In the genomic region with DNA sequence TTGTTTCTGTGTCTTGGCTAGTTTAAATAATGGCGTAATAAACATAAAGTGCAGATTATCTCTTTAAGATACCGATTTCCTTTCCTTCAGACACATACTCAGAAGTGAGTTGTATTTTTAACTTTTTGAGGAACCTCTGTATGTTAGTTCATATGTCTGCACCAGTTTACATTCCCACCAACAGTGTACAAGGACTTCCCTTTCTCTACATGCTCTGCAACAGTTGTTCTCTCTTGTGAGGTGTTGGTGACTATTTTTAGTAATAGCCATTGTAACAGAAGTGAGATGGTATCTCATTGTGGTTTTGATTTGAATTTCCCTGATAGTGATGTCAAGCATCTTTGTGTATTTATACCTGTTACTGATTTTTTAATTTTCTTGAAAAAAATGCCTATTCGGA, we compare ENCODE assay signal across 17 cellular contexts.
A peak's percentile ranks its signal among the peaks of the same experiment; 100 is the strongest.
DNase-seq lines count a peak whose midpoint lies in the region; ATAC-seq and TF ChIP-seq lines count a peak whose summit lies in the region.
"Had no signal": no experiment of that assay in that cellular context is flagged by ENCODE, and none has a peak within 500 bp of the region (broad histone marks: within the 10 kb centered on the region; RNA-seq: fewer than 3 reads in every experiment).

No MANE protein-coding gene starts in this region.

- ATAC-seq in activated naive CD8-positive, alpha-beta T cell treated with anti-CD3 and anti-CD28 coated beads, Interleukin-2, amount 10 ng/mL, durations not matched to agents 7 days and 5 days (ENCODE audit: low read depth): no peak
- no peak for ATAC-seq in WTC11
- ATAC-seq: esophagus mucosa; stimulated activated naive B cell treated with anti-CD40 and anti-IgM and Interleukin-4, amounts not matched to agents 10 μg/mL and 1 μg/mL and 100 μg/mL, for 72 hours had no signal

- H2BK15ac ChIP-seq in mesenchymal stem cell (ENCODE audit: low read depth, poor library complexity, severe bottlenecking): no peak overlapping the region

- in situ Hi-C loops in GM13977 (cut with MboI; ENCODE audit: low pct_unique_long_range_greater_than_20kb, low sequenced_read_pairs, unreplicated experiment): no loop called here

- H3K36me3 ChIP-seq in hepatocyte (replicated peaks; ENCODE audit: insufficient read depth, low read depth) (no peaks in the 10 kb centered on the region), stomach (no peaks in the 10 kb centered on the region), mesenchymal stem cell (ENCODE audit: control insufficient read depth in 1 of 2, insufficient read depth in 2 of 2, low read depth in 1 of 2, low read length in 2 of 2) (no peaks in the 10 kb centered on the region)
- H3K36me3 ChIP-seq: spleen had no signal

- H3K4me2 ChIP-seq in hepatocyte: peak overlapping the region; percentile 81
- no peak overlapping the region for H3K4me2 ChIP-seq in mesenchymal stem cell (ENCODE audit: low read length, poor library complexity, severe bottlenecking)

- no peak overlapping the region for H2AFZ ChIP-seq in hepatocyte
- H2AFZ ChIP-seq in mesenchymal stem cell (ENCODE audit: low read depth, low read length): no peak overlapping the region

- no peak overlapping the region for H3K18ac ChIP-seq in mesenchymal stem cell (ENCODE audit: low read depth in 1 of 2, low read length in 2 of 2)

- H3K27me3 Mint-ChIP-seq in activated naive CD8-positive, alpha-beta T cell treated with anti-CD3 and anti-CD28 coated beads, Interleukin-2, amount 10 ng/mL, durations not matched to agents 7 days and 5 days: peaks cover 33% of the 10 kb centered on the region
- H3K27me3 Mint-ChIP-seq in activated naive CD8-positive, alpha-beta T cell treated with anti-CD3 and anti-CD28 coated beads for 36 hours: peaks cover 62% of the 10 kb centered on the region
- peaks cover 34% of the 10 kb centered on the region for H3K27me3 Mint-ChIP-seq in WTC11 (ENCODE audit: low read depth)
- peaks cover 54% of the 10 kb centered on the region for H3K27me3 Mint-ChIP-seq in type B pancreatic cell

- no peak overlapping the region for H3K23ac ChIP-seq in mesenchymal stem cell (ENCODE audit: low read length in 2 of 2)

- no peak overlapping the region for H3K27ac ChIP-seq in hepatocyte
- H3K27ac ChIP-seq in stomach: no peak overlapping the region
- H3K27ac ChIP-seq in mesenchymal stem cell (ENCODE audit: low read length, poor library complexity, severe bottlenecking): no peak overlapping the region
- H3K27ac ChIP-seq: coronary artery, spleen had no signal

- no peak overlapping the region for H3K9ac ChIP-seq in mesenchymal stem cell (ENCODE audit: low read length)

- H3K4me3 ChIP-seq in hepatocyte: no peak overlapping the region
- peak overlapping the region in 1 of 4 donors; percentile 23 for H3K4me3 ChIP-seq in stomach
- no peak overlapping the region for H3K4me3 ChIP-seq in mesenchymal stem cell (ENCODE audit: insufficient read depth in 1 of 2, low read depth in 1 of 2, low read length in 2 of 2)

- no peaks in the 10 kb centered on the region for H3K79me1 ChIP-seq in mesenchymal stem cell (replicated peaks; ENCODE audit: low read length, poor library complexity, severe bottlenecking)

- peak overlapping the region; percentile 39 for H3K4me3 Mint-ChIP-seq in activated naive CD8-positive, alpha-beta T cell treated with anti-CD3 and anti-CD28 coated beads, Interleukin-2, amount 10 ng/mL, durations not matched to agents 7 days and 5 days
- no peak overlapping the region for H3K4me3 Mint-ChIP-seq in activated naive CD8-positive, alpha-beta T cell treated with anti-CD3 and anti-CD28 coated beads for 36 hours
- H3K4me3 Mint-ChIP-seq in WTC11 (peak overlapping the region; percentile 62), type B pancreatic cell (peak overlapping the region; percentile 75)
- H3K4me3 Mint-ChIP-seq: CD8-positive, alpha-beta memory T cell had no signal

- H4K91ac ChIP-seq in mesenchymal stem cell (ENCODE audit: low read length): no peak overlapping the region

- H2AK5ac ChIP-seq in mesenchymal stem cell (ENCODE audit: low read length, severe bottlenecking): no peak overlapping the region

- no peaks in the 10 kb centered on the region for H4K20me1 ChIP-seq in hepatocyte (ENCODE audit: insufficient read depth, poor library complexity, severe bottlenecking)

- TF ChIP-seq EP300 in stomach (IDR thresholded peaks at IDR 0.05): no peak

- no peaks in the 10 kb centered on the region for H3K79me2 ChIP-seq in hepatocyte

- H3K9me3 ChIP-seq in hepatocyte (ENCODE audit: low read depth): no peaks in the 10 kb centered on the region
- peaks cover 0 to 17% (median 12%) of the 10 kb centered on the region in 4 donors for H3K9me3 ChIP-seq in stomach
- H3K9me3 ChIP-seq in mesenchymal stem cell (ENCODE audit: control insufficient read depth, low read length): no peaks in the 10 kb centered on the region

- no peak overlapping the region for H2BK5ac ChIP-seq in mesenchymal stem cell (ENCODE audit: low read depth, low read length, poor library complexity, severe bottlenecking)

- H3K14ac ChIP-seq in mesenchymal stem cell (ENCODE audit: low read length in 2 of 2): no peak overlapping the region

- H3K36me3 Mint-ChIP-seq in activated naive CD8-positive, alpha-beta T cell treated with anti-CD3 and anti-CD28 coated beads, Interleukin-2, amount 10 ng/mL, durations not matched to agents 7 days and 5 days: peaks cover 1% of the 10 kb centered on the region
- H3K36me3 Mint-ChIP-seq in activated naive CD8-positive, alpha-beta T cell treated with anti-CD3 and anti-CD28 coated beads for 36 hours: peaks cover 2% of the 10 kb centered on the region
- H3K36me3 Mint-ChIP-seq in WTC11 (peaks cover 3% of the 10 kb centered on the region), type B pancreatic cell (no peaks in the 10 kb centered on the region)

- 85% methylated on average over 3 of the region's 3 CpGs for WGBS in hepatocyte (ENCODE audit: low lambda C conversion rate, missing lambda C conversion rate)
- 48 to 62% (median 56%) methylated on average over 3 of the region's 3 CpGs for WGBS in stomach, 5 donors
- no CpG with 5 or more reads among the region's 3 CpGs for WGBS in mesenchymal stem cell

- intact Hi-C loops in stomach (cut with DNase I; ENCODE audit: low total_unique reads): no loop called here

- H3K4me1 ChIP-seq in hepatocyte (ENCODE audit: insufficient read depth) (no peaks in the 10 kb centered on the region), stomach (peaks cover 0 to 11% (median 0%) of the 10 kb centered on the region in 4 donors), mesenchymal stem cell (ENCODE audit: control insufficient read depth, insufficient read depth, low read depth, low read length) (peaks cover 6% of the 10 kb centered on the region)

- H3K27me3 ChIP-seq in hepatocyte: peaks cover 56% of the 10 kb centered on the region
- H3K27me3 ChIP-seq in stomach: peaks cover 6 to 53% (median 19%) of the 10 kb centered on the region in 3 donors
- peaks cover 17 to 32% of the 10 kb centered on the region in 2 experiments for H3K27me3 ChIP-seq in mesenchymal stem cell (ENCODE audit: control insufficient read depth in 1 of 2, insufficient read depth in 1 of 2, low read length in 2 of 2)

- no peak overlapping the region for H2BK12ac ChIP-seq in mesenchymal stem cell (ENCODE audit: low read length in 2 of 2)

- no peaks in the 10 kb centered on the region for H3K9me2 ChIP-seq in hepatocyte (replicated peaks; ENCODE audit: insufficient read depth)

- H3K27ac Mint-ChIP-seq in activated naive CD8-positive, alpha-beta T cell treated with anti-CD3 and anti-CD28 coated beads, Interleukin-2, amount 10 ng/mL, durations not matched to agents 7 days and 5 days: no peak overlapping the region
- no peak overlapping the region for H3K27ac Mint-ChIP-seq in activated naive CD8-positive, alpha-beta T cell treated with anti-CD3 and anti-CD28 coated beads for 36 hours
- H3K27ac Mint-ChIP-seq in WTC11 (no peak overlapping the region), type B pancreatic cell (no peak overlapping the region)
- H3K27ac Mint-ChIP-seq: CD8-positive, alpha-beta memory T cell; stimulated activated naive B cell treated with anti-CD40 and anti-IgM and Interleukin-4, amounts not matched to agents 10 μg/mL and 1 μg/mL and 100 μg/mL, for 72 hours had no signal

- H3K4ac ChIP-seq in mesenchymal stem cell (ENCODE audit: low read depth in 1 of 2, low read length in 2 of 2): no peak overlapping the region

- no peak overlapping the region for H2BK120ac ChIP-seq in mesenchymal stem cell (ENCODE audit: low read depth, low read length)

- TF ChIP-seq POLR2A in stomach (IDR thresholded peaks at IDR 0.05): no peak

- H4K8ac ChIP-seq in mesenchymal stem cell (ENCODE audit: low read length): no peak overlapping the region

- H3K9me3 Mint-ChIP-seq in activated naive CD8-positive, alpha-beta T cell treated with anti-CD3 and anti-CD28 coated beads, Interleukin-2, amount 10 ng/mL, durations not matched to agents 7 days and 5 days: peaks cover 4% of the 10 kb centered on the region
- H3K9me3 Mint-ChIP-seq in activated naive CD8-positive, alpha-beta T cell treated with anti-CD3 and anti-CD28 coated beads for 36 hours: peaks cover 7% of the 10 kb centered on the region
- H3K9me3 Mint-ChIP-seq in WTC11: no peaks in the 10 kb centered on the region
- no peaks in the 10 kb centered on the region for H3K9me3 Mint-ChIP-seq in type B pancreatic cell

- peaks cover 3% of the 10 kb centered on the region for H3K4me1 Mint-ChIP-seq in activated naive CD8-positive, alpha-beta T cell treated with anti-CD3 and anti-CD28 coated beads, Interleukin-2, amount 10 ng/mL, durations not matched to agents 7 days and 5 days
- no peaks in the 10 kb centered on the region for H3K4me1 Mint-ChIP-seq in activated naive CD8-positive, alpha-beta T cell treated with anti-CD3 and anti-CD28 coated beads for 36 hours
- H3K4me1 Mint-ChIP-seq in WTC11 (peaks cover 18% of the 10 kb centered on the region), type B pancreatic cell (ENCODE audit: unreplicated experiment) (no peaks in the 10 kb centered on the region)
- H3K4me1 Mint-ChIP-seq: stimulated activated naive B cell treated with anti-CD40 and anti-IgM and Interleukin-4, amounts not matched to agents 10 μg/mL and 1 μg/mL and 100 μg/mL, for 72 hours had no signal

- POLR2A ChIA-PET in activated naive CD8-positive, alpha-beta T cell treated with anti-CD3 and anti-CD28 coated beads, Interleukin-2, amount 10 ng/mL, durations not matched to agents 7 days and 5 days (lab: Charles Lee): no interaction called here
- POLR2A ChIA-PET in WTC11 (lab: Charles Lee): no interaction called here

- TF ChIP-seq CTCF in WTC11 (IDR thresholded peaks at IDR 0.05): no peak
- no peak for TF ChIP-seq CTCF in hepatocyte (IDR thresholded peaks at IDR 0.05; ENCODE audit: poor library complexity)
- no peak for TF ChIP-seq CTCF in type B pancreatic cell (conservative IDR thresholded peaks at IDR 0.05)
- TF ChIP-seq CTCF in GM13977 (IDR thresholded peaks at IDR 0.05; ENCODE audit: extremely low read depth, insufficient read depth, missing control alignments): no peak
- TF ChIP-seq CTCF in stomach (IDR thresholded peaks at IDR 0.05): no peak

- DNase-seq in activated naive CD8-positive, alpha-beta T cell treated with anti-CD3 and anti-CD28 coated beads, Interleukin-2, amount 10 ng/mL, durations not matched to agents 7 days and 5 days: no peak
- DNase-seq in activated naive CD8-positive, alpha-beta T cell treated with anti-CD3 and anti-CD28 coated beads for 36 hours: no peak
- DNase-seq in WTC11 (ENCODE audit: low spot score): no peak
- no peak for DNase-seq in hepatocyte (ENCODE audit: low spot score)
- DNase-seq in type B pancreatic cell (ENCODE audit: extremely low spot score, unreplicated experiment): no peak
- DNase-seq in GM13977 (ENCODE audit: low spot score): no peak
- no peak for DNase-seq in stomach
- no peak for DNase-seq in mesenchymal stem cell
- DNase-seq: activated CD4-positive, alpha-beta T cell treated with anti-CD3 and anti-CD28 coated beads, Interleukin-2, amount 50 U/mL, for 4 hours; CD8-positive, alpha-beta memory T cell; kidney; midbrain; SHP77 treated with DMSO at 0.1 percent for 48 hours; spleen; stimulated activated naive B cell treated with anti-CD40 and anti-IgM and Interleukin-4, amounts not matched to agents 10 μg/mL and 1 μg/mL and 100 μg/mL, for 72 hours had no signal

- CTCF ChIA-PET in WTC11 (lab: Charles Lee): no interaction called here
